29 cellular contexts compared by ENCODE assay signal in genomic region chr2:230958803-230959756, GRCh38. TPM values are rescaled to one million over a fixed set of nuclear protein-coding genes. Genes with fewer than 3 reads are reported as not detected.
DNase-seq lines count a peak whose midpoint lies in the region; ATAC-seq, FAIRE-seq and TF ChIP-seq lines count a peak whose summit lies in the region.
"Had no signal": no experiment of that assay in that cellular context is flagged by ENCODE, and none has a peak within 500 bp of the region (broad histone marks: within the 10 kb centered on the region; RNA-seq: fewer than 3 reads in every experiment).

No MANE protein-coding gene starts in this region.

- H3K9me3 Mint-ChIP-seq in activated T-cell treated with anti-CD3 and anti-CD28 coated beads, Interleukin-2, amount 50 U/mL, for 72 hours, result peaks cover 0 to 2% of the 10 kb centered on the region in 2 donors
- H3K9me3 Mint-ChIP-seq: CD4-positive, CD25-positive, alpha-beta regulatory T cell; naive thymus-derived CD8-positive, alpha-beta T cell; T-helper 1 cell treated with Interleukin-12 subunit alpha and Interleukin-12 subunit beta and Interleukin-4 antibody, amounts not matched to agents 30 μg/mL and 1 μg/mL, for 36 hours had no signal

- TF ChIP-seq CTCF in HepG2 (CRISPR knock-in tag; IDR thresholded peaks at IDR 0.05) (no peak), right lobe of liver (IDR thresholded peaks at IDR 0.05) (no peak), testis (IDR thresholded peaks at IDR 0.05) (no peak)

- H2AFZ ChIP-seq in HepG2 (ENCODE audit: low read length), result no peak overlapping the region

- peaks cover 70% of the 10 kb centered on the region for H3K4me1 Mint-ChIP-seq in activated T-cell treated with anti-CD3 and anti-CD28 coated beads, Interleukin-2, amount 50 U/mL, for 72 hours (ENCODE audit: low read depth)

- H4K20me1 ChIP-seq in HepG2 (ENCODE audit: insufficient read depth, low read length), result no peaks in the 10 kb centered on the region

- H3K4me1 ChIP-seq in HepG2 (ENCODE audit: insufficient read depth, low read length) (0 out of 2 replicates have a peak, but pooled peaks cover 6% of the 10 kb centered on the region), right lobe of liver (peaks cover 0 to 11% (median 3%) of the 10 kb centered on the region in 4 donors), testis (peaks cover 15% of the 10 kb centered on the region)

- ATAC-seq in HepG2 (no peak), right lobe of liver (no peak), left colon (peak; percentile 69), HG02970 (IDR thresholded peaks at IDR 0.05; ENCODE audit: low FRiP score, unreplicated experiment) (no peak)
- ATAC-seq in activated T-cell treated with anti-CD3 and anti-CD28 coated beads, Interleukin-2, amount 50 U/mL, for 72 hours (replicated peaks in 1 of 2), result no peak
- ATAC-seq: naive thymus-derived CD8-positive, alpha-beta T cell; Panc1 had no signal

- BruUV-seq in HepG2 (replicated peaks; lab: Mats Ljungman, UMichigan), result no TSS peak

- H3K36me3 Mint-ChIP-seq in activated T-cell treated with anti-CD3 and anti-CD28 coated beads, Interleukin-2, amount 50 U/mL, for 72 hours (ENCODE audit: insufficient read depth in 2 of 2), result peaks cover 1 to 12% of the 10 kb centered on the region in 2 donors
- H3K36me3 Mint-ChIP-seq: CD4-positive, CD25-positive, alpha-beta regulatory T cell; naive thymus-derived CD8-positive, alpha-beta T cell had no signal

- no peaks in the 10 kb centered on the region for H3K79me2 ChIP-seq in HepG2 (ENCODE audit: insufficient read depth, low read length)

- H3K36me3 ChIP-seq in HepG2 (replicated peaks in 1 of 2; ENCODE audit: control insufficient read depth in 1 of 2, insufficient read depth in 2 of 2, low read length in 2 of 2), result no peaks in the 10 kb centered on the region
- H3K36me3 ChIP-seq in right lobe of liver, result no peaks in the 10 kb centered on the region
- H3K36me3 ChIP-seq in testis (ENCODE audit: low read depth, missing control alignments), result no peaks in the 10 kb centered on the region
- H3K36me3 ChIP-seq: cardiac muscle cell, HAP-1, sigmoid colon, vagina had no signal

- H3K4me2 ChIP-seq in HepG2 (ENCODE audit: low read depth, low read length), result no peak overlapping the region

- H3K27me3 ChIP-seq in HepG2 (ENCODE audit: control insufficient read depth in 1 of 2, insufficient read depth in 2 of 2, low read length in 2 of 2), result peaks cover 2 to 45% of the 10 kb centered on the region in 2 experiments; a peak in 4 of 5 replicates
- H3K27me3 ChIP-seq in right lobe of liver, result peaks cover 0 to 15% of the 10 kb centered on the region in 2 donors
- H3K27me3 ChIP-seq in testis, result no peaks in the 10 kb centered on the region
- H3K27me3 ChIP-seq: vagina had no signal

- peak overlapping the region; percentile 75 for H3K27ac Mint-ChIP-seq in activated T-cell treated with anti-CD3 and anti-CD28 coated beads, Interleukin-2, amount 50 U/mL, for 72 hours
- H3K27ac Mint-ChIP-seq: naive thymus-derived CD8-positive, alpha-beta T cell; T-helper 1 cell treated with Interleukin-12 subunit alpha and Interleukin-12 subunit beta and Interleukin-4 antibody, amounts not matched to agents 30 μg/mL and 1 μg/mL, for 36 hours had no signal

- POLR2A ChIA-PET in HepG2 (lab: Yijun Ruan, JAX), result no interaction called here

- no peak for TF ChIP-seq EP300 in HepG2 (IDR thresholded peaks at IDR 0.05; ENCODE audit: low read depth in 2 of 2, low read length in 2 of 2)
- TF ChIP-seq EP300 in HepG2 (CRISPR knock-in tag; IDR thresholded peaks at IDR 0.05; ENCODE audit: borderline replicate concordance), result no peak

- in situ Hi-C loops in HepG2 (cut with HindIII; ENCODE audit: extremely low pct_ligation_motif_present, low pct_unique_long_range_greater_than_20kb), result no loop called here

- DNase-seq in HepG2 (ENCODE audit: low spot score) (no peak), right lobe of liver (no peak), left colon (no peak), testis (no peak), T1000 (lab: John Stamatoyannopoulos, UW) (no peak), HCEC 1CT (no peak)
- no peak for DNase-seq in activated T-cell treated with anti-CD3 and anti-CD28 coated beads, Interleukin-2, amount 50 U/mL, for 72 hours
- DNase-seq: activated CD4-positive, alpha-beta T cell treated with anti-CD3 and anti-CD28 coated beads, Interleukin-2, amount 50 U/mL, for 48 hours; activated effector memory CD4-positive, alpha-beta T cell treated with Interleukin-2 at 50 U/mL for 16 hours; amygdala; CD4-positive, CD25-positive, alpha-beta regulatory T cell; dermis blood vessel endothelial cell; KG1; naive thymus-derived CD8-positive, alpha-beta T cell; NCI-H146; NCI-H2171; NCI-H524 treated with DMSO at 0.1 percent for 48 hours; sigmoid colon; stimulated activated CD4-positive, alpha-beta T cell treated with anti-CD3 and anti-CD28 coated beads, Interleukin-15, amount 100 ng/mL, for 24 hours; substantia nigra had no signal

- H3K9me3 ChIP-seq in HepG2 (ENCODE audit: low read length) (no peaks in the 10 kb centered on the region), right lobe of liver (no peaks in the 10 kb centered on the region), testis (no peaks in the 10 kb centered on the region)
- H3K9me3 ChIP-seq: HAP-1, sigmoid colon, vagina had no signal

- peaks cover 85% of the 10 kb centered on the region for H3K27me3 Mint-ChIP-seq in activated T-cell treated with anti-CD3 and anti-CD28 coated beads, Interleukin-2, amount 50 U/mL, for 72 hours (ENCODE audit: low read depth)

- CTCF ChIA-PET in HepG2 (lab: Yijun Ruan, JAX; ENCODE audit: low intra/inter-chr PET ratio, low total read pairs), result no interaction called here

- intact Hi-C loops in HepG2 (cut with micrococcal nuclease; ENCODE audit: unreplicated experiment), result loop anchor here (10.0 kb wide), 1 partner anchor 464 kb away; no protein-coding TSS in a partner anchor
- intact Hi-C loops in right lobe of liver (cut with DNase I), result no loop called here
- intact Hi-C loops in left colon (cut with DNase I, micrococcal nuclease), result no loop called here
- intact Hi-C loops in testis (cut with DNase I; ENCODE audit: low total_unique reads), result no loop called here

- peak overlapping the region; percentile 94 to 98 for H3K4me3 Mint-ChIP-seq in activated T-cell treated with anti-CD3 and anti-CD28 coated beads, Interleukin-2, amount 50 U/mL, for 72 hours
- H3K4me3 Mint-ChIP-seq: T-helper 1 cell treated with Interleukin-12 subunit alpha and Interleukin-12 subunit beta and Interleukin-4 antibody, amounts not matched to agents 30 μg/mL and 1 μg/mL, for 36 hours had no signal

- H3K9ac ChIP-seq in HepG2 (ENCODE audit: insufficient read depth, low read depth, low read length), result no peak overlapping the region

- TF ChIP-seq RAD21 in HepG2 (CRISPR knock-in tag; IDR thresholded peaks at IDR 0.05), result no peak

- TF ChIP-seq POLR2A in HepG2 (IDR thresholded peaks at IDR 0.05; ENCODE audit: insufficient read depth in 1 of 2, low read depth in 2 of 2, low read length in 2 of 2) (no peak), right lobe of liver (IDR thresholded peaks at IDR 0.05) (no peak), testis (IDR thresholded peaks at IDR 0.05) (no peak)

- 33% methylated on average over 8 of the region's 8 CpGs for WGBS in HepG2 (ENCODE audit: low lambda C conversion rate)
- WGBS in right lobe of liver (ENCODE audit: insufficient coverage, low coverage, low lambda C conversion rate, missing lambda C conversion rate), result 77% methylated on average over 8 of the region's 8 CpGs
- WGBS in testis, 2 donors, result 71 to 75% methylated on average over 8 of the region's 8 CpGs

- no peak overlapping the region for H3K4me3 ChIP-seq in HepG2 (replicated peaks in 1 of 3; ENCODE audit: insufficient read depth in 1 of 3, low read depth in 2 of 3, low read length in 3 of 3)
- no peak overlapping the region for H3K4me3 ChIP-seq in right lobe of liver
- H3K4me3 ChIP-seq in testis, result no peak overlapping the region
- H3K4me3 ChIP-seq: cardiac muscle cell, HAP-1, sigmoid colon, vagina had no signal

- H3K27ac ChIP-seq in HepG2 (ENCODE audit: extremely low read length, insufficient read depth, low read length), result no peak overlapping the region
- no peak overlapping the region for H3K27ac ChIP-seq in right lobe of liver
- H3K27ac ChIP-seq in testis, result peak overlapping the region; percentile 16 to 65
- H3K27ac ChIP-seq: cardiac muscle cell, sigmoid colon, vagina had no signal

- no peak for FAIRE-seq in HepG2 (lab: Jason Lieb, UNC)
- FAIRE-seq: endothelial cell of umbilical vein had no signal

RNA-seq across cellular contexts. Expression of gene GPR55, which starts 34.0 kb away (rescaled TPM):
- total RNA-seq in HepG2 (2016; rRNA removed; fragmentation: Illumina TruSeq; extraction: Trizol) (not detected in 2 replicates), right lobe of liver (under 1 TPM in 3 of 6 experiments, not detected in 3; 0.06 to 0.12 (median 0.07) TPM), left colon (under 1 TPM; 0.34 TPM), testis (10 to 100 TPM; 10.9 to 14.7 TPM)
- total RNA-seq in HepG2 (2016; cell fraction: cytosol; rRNA removed; fragmentation: Illumina TruSeq; extraction: Trizol; ENCODE audit: low read depth), result not detected in 2 replicates
- total RNA-seq in HepG2 (2016; cell fraction: insoluble cytoplasmic fraction; rRNA removed; fragmentation: Illumina TruSeq; extraction: Trizol), result 0.04 TPM in 1 of 2 replicates, not detected in the other
- not detected in 2 replicates for total RNA-seq in HepG2 (2016; cell fraction: membrane; rRNA removed; fragmentation: Illumina TruSeq; extraction: Trizol)
- not detected in 2 replicates for total RNA-seq in HepG2 (2016; cell fraction: nucleus; rRNA removed; fragmentation: Illumina TruSeq; extraction: Trizol)
- polyA plus RNA-seq in HepG2 (2011; rRNA removed) (not detected in 2 replicates), testis (ENCODE audit: insufficient read depth, low read depth, low replicate concordance) (12.3 TPM)
- polyA plus RNA-seq in HepG2 (2011; cell fraction: cytosol; rRNA removed), result 0.04 TPM in 1 of 2 replicates, not detected in the other
- polyA plus RNA-seq in HepG2 (2011; cell fraction: nucleus; rRNA removed), result 0.05 and 0.06 TPM in 2 replicates
- polyA plus RNA-seq in HepG2 (2012), result not detected in 2 replicates
- polyA plus RNA-seq in HepG2 (2016; cell fraction: cytosol; fragmentation: Illumina TruSeq; extraction: Trizol; ENCODE audit: low read depth), result not detected in 2 replicates
- not detected in 2 replicates for polyA plus RNA-seq in HepG2 (2016; cell fraction: insoluble cytoplasmic fraction; fragmentation: Illumina TruSeq; extraction: Trizol; ENCODE audit: low read depth)
- not detected in 2 replicates for polyA plus RNA-seq in HepG2 (2016; cell fraction: membrane; fragmentation: Illumina TruSeq; extraction: Trizol; ENCODE audit: low read depth)
- 0.18 TPM in 1 of 2 replicates, not detected in the other for polyA plus RNA-seq in HepG2 (2016; cell fraction: nucleus; fragmentation: Illumina TruSeq; extraction: Trizol; ENCODE audit: insufficient read depth, low read depth)
- 0.09 and 0.14 TPM in 2 replicates for polyA minus RNA-seq in HepG2 (2011; rRNA and poly(A)+ RNA removed; ENCODE audit: low replicate concordance)
- not detected in 2 replicates for polyA minus RNA-seq in HepG2 (2011; cell fraction: cytosol; rRNA and poly(A)+ RNA removed)
- polyA minus RNA-seq in HepG2 (2011; cell fraction: nucleus; rRNA and poly(A)+ RNA removed), result not detected in 2 replicates
- 1 to 10 TPM; 6.8 to 9.8 TPM for total RNA-seq in activated T-cell treated with anti-CD3 and anti-CD28 coated beads, Interleukin-2, amount 50 U/mL, for 72 hours
- total RNA-seq: cardiac muscle cell, dermis blood vessel endothelial cell, endothelial cell of umbilical vein, HT-29, sigmoid colon had no signal
- polyA plus RNA-seq: cardiac muscle cell, endothelial cell of umbilical vein had no signal

RNA-seq across cellular contexts. Expression of gene SPATA3, which starts 36.8 kb away (rescaled TPM):
- total RNA-seq in HepG2 (2016; rRNA removed; fragmentation: Illumina TruSeq; extraction: Trizol) (not detected in 2 replicates), right lobe of liver (not detected), left colon (not detected), testis (100 to 1,000 TPM in 1 of 2 donors, 10 to 100 TPM in 1; 18.6 to 127 TPM)
- not detected in 2 replicates for total RNA-seq in HepG2 (2016; cell fraction: cytosol; rRNA removed; fragmentation: Illumina TruSeq; extraction: Trizol; ENCODE audit: low read depth)
- not detected in 2 replicates for total RNA-seq in HepG2 (2016; cell fraction: insoluble cytoplasmic fraction; rRNA removed; fragmentation: Illumina TruSeq; extraction: Trizol)
- total RNA-seq in HepG2 (2016; cell fraction: membrane; rRNA removed; fragmentation: Illumina TruSeq; extraction: Trizol), result not detected in 2 replicates
- not detected in 2 replicates for total RNA-seq in HepG2 (2016; cell fraction: nucleus; rRNA removed; fragmentation: Illumina TruSeq; extraction: Trizol)
- polyA plus RNA-seq in HepG2 (2011; rRNA removed) (not detected in 2 replicates), testis (ENCODE audit: insufficient read depth, low read depth, low replicate concordance) (211 TPM)
- not detected in 2 replicates for polyA plus RNA-seq in HepG2 (2011; cell fraction: cytosol; rRNA removed)
- polyA plus RNA-seq in HepG2 (2011; cell fraction: nucleus; rRNA removed), result not detected in 2 replicates
- not detected in 2 replicates for polyA plus RNA-seq in HepG2 (2012)
- polyA plus RNA-seq in HepG2 (2016; cell fraction: cytosol; fragmentation: Illumina TruSeq; extraction: Trizol; ENCODE audit: low read depth), result not detected in 2 replicates
- polyA plus RNA-seq in HepG2 (2016; cell fraction: insoluble cytoplasmic fraction; fragmentation: Illumina TruSeq; extraction: Trizol; ENCODE audit: low read depth), result not detected in 2 replicates
- polyA plus RNA-seq in HepG2 (2016; cell fraction: membrane; fragmentation: Illumina TruSeq; extraction: Trizol; ENCODE audit: low read depth), result not detected in 2 replicates
- not detected in 2 replicates for polyA plus RNA-seq in HepG2 (2016; cell fraction: nucleus; fragmentation: Illumina TruSeq; extraction: Trizol; ENCODE audit: insufficient read depth, low read depth)
- polyA minus RNA-seq in HepG2 (2011; rRNA and poly(A)+ RNA removed; ENCODE audit: low replicate concordance), result not detected in 2 replicates
- not detected in 2 replicates for polyA minus RNA-seq in HepG2 (2011; cell fraction: cytosol; rRNA and poly(A)+ RNA removed)
- polyA minus RNA-seq in HepG2 (2011; cell fraction: nucleus; rRNA and poly(A)+ RNA removed), result not detected in 2 replicates
- total RNA-seq in activated T-cell treated with anti-CD3 and anti-CD28 coated beads, Interleukin-2, amount 50 U/mL, for 72 hours, result 1 to 10 TPM; 1.9 to 2.3 TPM
- total RNA-seq: cardiac muscle cell; dermis blood vessel endothelial cell; endothelial cell of umbilical vein; HT-29; mesenteric fat pad; naive thymus-derived CD8-positive, alpha-beta T cell; sigmoid colon; vagina had no signal
- polyA plus RNA-seq: cardiac muscle cell; CD4-positive, CD25-positive, alpha-beta regulatory T cell; endothelial cell of umbilical vein; naive thymus-derived CD8-positive, alpha-beta T cell; sigmoid colon had no signal

Comparison
In these comparisons a context has a peak if more than half of its experiments do, and no peak if none do; other contexts are left out.
1. H3K27ac ChIP-seq: peak in testis (2 of 2); none in HepG2 (single experiment) and right lobe of liver (0 of 3).
2. RNA of gene SPATA3, which starts 36.8 kb away (total RNA-seq): 18.6 to 127 TPM in testis; 1.9 to 2.3 TPM in activated T-cell treated with anti-CD3 and anti-CD28 coated beads, Interleukin-2, amount 50 U/mL, for 72 hours, not detected in HepG2, not detected in right lobe of liver and not detected in left colon; every median in the first group is over 4 times any median in the second.